In the genomic region with DNA sequence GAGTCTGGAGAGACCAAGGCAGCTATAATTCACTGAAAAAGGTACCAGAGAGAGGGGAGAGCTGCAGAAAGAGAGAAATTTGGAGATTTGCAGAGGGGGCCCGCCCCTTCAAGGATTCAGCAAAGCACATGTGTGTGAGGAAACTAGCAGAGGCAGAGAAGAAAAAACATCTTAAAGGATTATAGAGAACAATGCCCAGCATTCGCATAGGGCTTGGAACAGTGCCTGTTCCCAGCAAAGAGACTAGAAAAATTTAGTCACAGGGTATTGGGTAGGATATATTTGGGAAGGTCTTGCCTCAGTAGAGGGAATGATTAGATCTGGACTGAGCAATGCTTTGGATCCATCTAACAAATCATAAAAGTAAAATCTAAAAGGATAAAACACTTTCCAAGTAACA, we compare ENCODE assay signal across 2 cellular contexts.
TF ChIP-seq lines count a peak whose summit lies in the region.

No MANE protein-coding gene starts in this region.

TF ChIP-seq in endothelial cell of umbilical vein, 7 proteins besides CTCF, POLR2A, EP300 and RAD21 (continued from another document):
- TF ChIP-seq EZH2 (IDR thresholded peaks at IDR 0.05; ENCODE audit: borderline replicate concordance, low read depth, low read length, severe bottlenecking) = no peak
- TF ChIP-seq JUN (IDR thresholded peaks at IDR 0.05; ENCODE audit: borderline replicate concordance, insufficient read depth, insufficient read length, low read depth) = no peak
- TF ChIP-seq GATA2 (IDR thresholded peaks at IDR 0.05; ENCODE audit: insufficient read depth, insufficient read length, low read depth, low read length) = no peak
- TF ChIP-seq, protein P1, sequence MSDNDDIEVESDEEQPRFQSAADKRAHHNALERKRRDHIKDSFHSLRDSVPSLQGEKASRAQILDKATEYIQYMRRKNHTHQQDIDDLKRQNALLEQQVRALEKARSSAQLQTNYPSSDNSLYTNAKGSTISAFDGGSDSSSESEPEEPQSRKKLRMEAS (IDR thresholded peaks at IDR 0.05; ENCODE audit: insufficient read depth, insufficient read length) = no peak
- TF ChIP-seq MYC (IDR thresholded peaks at IDR 0.05; ENCODE audit: low read depth, low read length) = no peak
TF ChIP-seq in endothelial cell of umbilical vein: peak in this region for 0.

TF ChIP-seq in SK-N-SH, 30 proteins besides CTCF, POLR2A, EP300 and RAD21:
- TF ChIP-seq, protein P2, sequence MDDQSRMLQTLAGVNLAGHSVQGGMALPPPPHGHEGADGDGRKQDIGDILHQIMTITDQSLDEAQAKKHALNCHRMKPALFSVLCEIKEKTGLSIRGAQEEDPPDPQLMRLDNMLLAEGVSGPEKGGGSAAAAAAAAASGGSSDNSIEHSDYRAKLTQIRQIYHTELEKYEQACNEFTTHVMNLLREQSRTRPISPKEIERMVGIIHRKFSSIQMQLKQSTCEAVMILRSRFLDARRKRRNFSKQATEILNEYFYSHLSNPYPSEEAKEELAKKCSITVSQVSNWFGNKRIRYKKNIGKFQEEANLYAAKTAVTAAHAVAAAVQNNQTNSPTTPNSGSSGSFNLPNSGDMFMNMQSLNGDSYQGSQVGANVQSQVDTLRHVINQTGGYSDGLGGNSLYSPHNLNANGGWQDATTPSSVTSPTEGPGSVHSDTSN (IDR thresholded peaks at IDR 0.05) = no peak
- no peak for TF ChIP-seq YY1 (IDR thresholded peaks at IDR 0.05; ENCODE audit: low read depth)
TF ChIP-seq in SK-N-SH: peak in this region for 0.
